14 cellular contexts compared by ENCODE assay signal in genomic region chr9:20041717-20042116, GRCh38.
DNase-seq lines count a peak whose midpoint lies in the region; TF ChIP-seq lines count a peak whose summit lies in the region.
"Had no signal": no experiment of that assay in that cellular context is flagged by ENCODE, and none has a peak within 500 bp of the region (broad histone marks: within the 10 kb centered on the region; RNA-seq: fewer than 3 reads in every experiment).

No MANE protein-coding gene starts in this region.

- H3K36me3 ChIP-seq in A673 (ENCODE audit: insufficient read depth, low read length, poor library complexity, severe bottlenecking) (no peaks in the 10 kb centered on the region), osteoblast (ENCODE audit: insufficient read depth, low read length) (no peaks in the 10 kb centered on the region), smooth muscle cell (ENCODE audit: low read depth) (no peaks in the 10 kb centered on the region)
- H3K36me3 ChIP-seq in CD8-positive, alpha-beta memory T cell (ENCODE audit: insufficient read depth, low read length): no peaks in the 10 kb centered on the region
- H3K36me3 ChIP-seq: prostate gland, transverse colon had no signal

- H3K4me3 ChIP-seq in A673 (ENCODE audit: low read depth, low read length, poor library complexity, severe bottlenecking): no peak overlapping the region
- no peak overlapping the region for H3K4me3 ChIP-seq in CD8-positive, alpha-beta memory T cell (ENCODE audit: low read length)
- no peak overlapping the region for H3K4me3 ChIP-seq in osteoblast (ENCODE audit: insufficient read depth, low read length)
- H3K4me3 ChIP-seq in smooth muscle cell: no peak overlapping the region
- H3K4me3 ChIP-seq: mucosa of descending colon, prostate gland, transverse colon had no signal

- H3K4me2 ChIP-seq in osteoblast (ENCODE audit: insufficient read depth, low read length): no peak overlapping the region
- no peak overlapping the region for H3K4me2 ChIP-seq in smooth muscle cell

- H3K27me3 ChIP-seq in A673 (replicated peaks; ENCODE audit: insufficient read depth, low read depth, low read length, poor library complexity): no peaks in the 10 kb centered on the region
- no peaks in the 10 kb centered on the region for H3K27me3 ChIP-seq in CD8-positive, alpha-beta memory T cell (ENCODE audit: insufficient read depth, low read length, poor library complexity, severe bottlenecking)
- no peaks in the 10 kb centered on the region for H3K27me3 ChIP-seq in osteoblast (ENCODE audit: insufficient read depth, low read length)
- no peaks in the 10 kb centered on the region for H3K27me3 ChIP-seq in smooth muscle cell (ENCODE audit: low read depth)
- H3K27me3 ChIP-seq: transverse colon had no signal

- CTCF ChIA-PET in A673 (lab: Charles Lee): interaction anchor here (1.3 kb wide), 1 partner anchor 900 kb away, joined by 3 read pairs; no protein-coding TSS in a partner anchor
- CTCF ChIA-PET in CD8-positive, alpha-beta memory T cell (lab: Charles Lee): no interaction called here

- H3K79me2 ChIP-seq in osteoblast (ENCODE audit: insufficient read depth, low read length) (no peaks in the 10 kb centered on the region), smooth muscle cell (ENCODE audit: low read depth) (no peaks in the 10 kb centered on the region)

- DNase-seq in A673 (ENCODE audit: low spot score): peak; percentile 75
- peak in 4 of 5 donors; percentile 7 to 70 (median 22) for DNase-seq in CD8-positive, alpha-beta memory T cell
- peak; percentile 69 for DNase-seq in NCI-H2227 (lab: John Stamatoyannopoulos, UW; ENCODE audit: unreplicated experiment)
- peak; percentile 4 for DNase-seq in cerebellum (ENCODE audit: low spot score)
- no peak for DNase-seq in osteoblast (ENCODE audit: insufficient read length, low spot score, missing footprints)
- no peak for DNase-seq in NCI-H187 treated with DMSO at 0.1 percent for 48 hours (lab: John Stamatoyannopoulos, UW)
- no peak for DNase-seq in smooth muscle cell (lab: John Stamatoyannopoulos, UW; ENCODE audit: unreplicated experiment)
- DNase-seq in SW480 (ENCODE audit: low spot score): no peak
- DNase-seq: activated T-cell treated with anti-CD3 and anti-CD28 coated beads for 4 hours; GDM1; mucosa of descending colon; stimulated activated CD4-positive, alpha-beta T cell treated with anti-CD3 and anti-CD28 coated beads, Interleukin-15, amount 100 ng/mL, for 24 hours; transverse colon had no signal

- H3F3A ChIP-seq in smooth muscle cell (ENCODE audit: low read depth): no peaks in the 10 kb centered on the region

- H4K20me1 ChIP-seq in osteoblast (ENCODE audit: insufficient read depth, low read length): no peaks in the 10 kb centered on the region
- no peaks in the 10 kb centered on the region for H4K20me1 ChIP-seq in smooth muscle cell (ENCODE audit: low read depth)

- H3K4me1 ChIP-seq in A673 (ENCODE audit: insufficient read depth, low read length, poor library complexity, severe bottlenecking): peaks cover 15% of the 10 kb centered on the region
- H3K4me1 ChIP-seq in CD8-positive, alpha-beta memory T cell (ENCODE audit: insufficient read depth, low read length): peaks cover 21% of the 10 kb centered on the region
- H3K4me1 ChIP-seq in osteoblast (ENCODE audit: insufficient read depth, low read length): no peaks in the 10 kb centered on the region
- no peaks in the 10 kb centered on the region for H3K4me1 ChIP-seq in smooth muscle cell (ENCODE audit: low read depth)
- H3K4me1 ChIP-seq: prostate gland, transverse colon had no signal

- peaks cover 23 to 34% (median 26%) of the 10 kb centered on the region in 3 donors for H3K4me1 Mint-ChIP-seq in CD8-positive, alpha-beta memory T cell

- BruUV-seq in A673 (replicated peaks; lab: Mats Ljungman, UMichigan): no TSS peak

- no peaks in the 10 kb centered on the region for H3K9me3 Mint-ChIP-seq in CD8-positive, alpha-beta memory T cell

- H3K36me3 Mint-ChIP-seq in CD8-positive, alpha-beta memory T cell: no peaks in the 10 kb centered on the region

- no peak overlapping the region for H3K9ac ChIP-seq in smooth muscle cell (ENCODE audit: low read depth)

- H3K4me3 Mint-ChIP-seq in CD8-positive, alpha-beta memory T cell: peak overlapping the region; percentile 72 to 88 (median 81)

- no peak for TF ChIP-seq CTCF in A673 (conservative IDR thresholded peaks at IDR 0.05; ENCODE audit: low read depth, low read length)
- TF ChIP-seq CTCF in osteoblast (IDR thresholded peaks at IDR 0.05; ENCODE audit: extremely low read depth, low read depth, low read length): no peak
- TF ChIP-seq CTCF in smooth muscle cell (IDR thresholded peaks at IDR 0.05; ENCODE audit: borderline replicate concordance, insufficient read depth, poor library complexity, severe bottlenecking): no peak

- peak overlapping the region in 7 of 8 donors; percentile 10 to 90 (median 85) for H3K27ac Mint-ChIP-seq in CD8-positive, alpha-beta memory T cell

- no peaks in the 10 kb centered on the region for H3K9me3 ChIP-seq in A673 (ENCODE audit: low read depth, low read length, poor library complexity, severe bottlenecking)
- H3K9me3 ChIP-seq in CD8-positive, alpha-beta memory T cell (ENCODE audit: low read length): no peaks in the 10 kb centered on the region
- no peaks in the 10 kb centered on the region for H3K9me3 ChIP-seq in osteoblast (ENCODE audit: low read depth, low read length)
- no peaks in the 10 kb centered on the region for H3K9me3 ChIP-seq in smooth muscle cell (replicated peaks; ENCODE audit: low read depth)
- H3K9me3 ChIP-seq: mucosa of descending colon, prostate gland, transverse colon had no signal

- intact Hi-C loops in A673 (cut with micrococcal nuclease; ENCODE audit: unreplicated experiment): no loop called here

- POLR2A ChIA-PET in A673 (lab: Charles Lee; ENCODE audit: low non-redundant PET): no interaction called here
- POLR2A ChIA-PET in CD8-positive, alpha-beta memory T cell (lab: Charles Lee): no interaction called here

- peaks cover 0 to 1% of the 10 kb centered on the region in 2 donors for H3K27me3 Mint-ChIP-seq in CD8-positive, alpha-beta memory T cell

- WGBS in smooth muscle cell (ENCODE audit: low lambda C conversion rate): 93% methylated on average over 5 of the region's 5 CpGs

- H2AFZ ChIP-seq in osteoblast (ENCODE audit: low read length): no peak overlapping the region
- H2AFZ ChIP-seq in smooth muscle cell (ENCODE audit: low read depth): no peak overlapping the region

- peak overlapping the region; percentile 57 for H3K27ac ChIP-seq in A673 (ENCODE audit: low read depth, low read length, poor library complexity, severe bottlenecking)
- no peak overlapping the region for H3K27ac ChIP-seq in CD8-positive, alpha-beta memory T cell (ENCODE audit: low read depth, low read length)
- H3K27ac ChIP-seq in osteoblast (ENCODE audit: low read depth, low read length): no peak overlapping the region
- H3K27ac ChIP-seq in smooth muscle cell (ENCODE audit: low read depth): no peak overlapping the region
- H3K27ac ChIP-seq: prostate gland, transverse colon had no signal

Comparison
In these comparisons a context has a peak if more than half of its experiments do, and no peak if none do; other contexts are left out.
1. DNase-seq: peak in A673 (single experiment), CD8-positive, alpha-beta memory T cell (4 of 5), NCI-H2227 (single experiment) and cerebellum (single experiment); none in osteoblast (single experiment), NCI-H187 treated with DMSO at 0.1 percent for 48 hours (single experiment), smooth muscle cell (single experiment) and SW480 (single experiment).